18 cellular contexts compared by ENCODE assay signal in genomic region chr9:2966846-2967372, GRCh38.
"Had no signal": no experiment of that assay in that cellular context is flagged by ENCODE, and none has a peak within 500 bp of the region (broad histone marks: within the 10 kb centered on the region; RNA-seq: fewer than 3 reads in every experiment).

No MANE protein-coding gene starts in this region.

- H3K4me1 ChIP-seq: right atrium auricular region, tibial artery, vagina had no signal

- H3K4me1 Mint-ChIP-seq: activated CD4-positive, alpha-beta T cell treated with anti-CD3 and anti-CD28 coated beads for 36 hours; activated naive CD8-positive, alpha-beta T cell treated with anti-CD3 and anti-CD28 coated beads for 36 hours; central memory CD8-positive, alpha-beta T cell; stimulated activated naive B cell treated with anti-CD40 and anti-IgM and Interleukin-4, amounts not matched to agents 10 μg/mL and 1 μg/mL and 100 μg/mL, for 72 hours had no signal

- H3K36me3 ChIP-seq: brain microvascular endothelial cell, esophagus muscularis mucosa, right atrium auricular region, tibial artery, vagina had no signal

- H3K4me3 ChIP-seq: coronary artery, esophagus muscularis mucosa, right atrium auricular region, skin epidermis, tibial artery, vagina had no signal

- H3K9me3 ChIP-seq: vagina had no signal

- DNase-seq: activated CD4-positive, alpha-beta T cell treated with anti-CD3 and anti-CD28 coated beads for 36 hours; activated CD8-positive, alpha-beta memory T cell treated with anti-CD3 and anti-CD28 coated beads, Interleukin-2, amount 50 U/mL, for 4 hours; activated CD8-positive, alpha-beta T cell treated with anti-CD3 and anti-CD28 coated beads for 36 hours; activated gamma-delta T cell treated with Interleukin-2 at 50 U/mL for 16 hours; activated naive CD8-positive, alpha-beta T cell treated with anti-CD3 and anti-CD28 coated beads for 36 hours; brain microvascular endothelial cell; midbrain; stimulated activated CD4-positive, alpha-beta T cell treated with anti-CD3 and anti-CD28 coated beads, Interleukin-15, amount 100 ng/mL, for 24 hours; stimulated activated CD4-positive, alpha-beta T cell treated with anti-CD3 and anti-CD28 coated beads, Interleukin-4, amount 100 ng/mL, for 1 hour; stimulated activated naive B cell treated with anti-CD40 and anti-IgM and Interleukin-4, amounts not matched to agents 10 μg/mL and 1 μg/mL and 100 μg/mL, for 72 hours; T-helper 2 cell; tibial artery had no signal

- H3K27ac Mint-ChIP-seq: activated CD4-positive, alpha-beta T cell treated with anti-CD3 and anti-CD28 coated beads for 36 hours; activated CD8-positive, alpha-beta T cell treated with anti-CD3 and anti-CD28 coated beads for 36 hours; activated naive CD8-positive, alpha-beta T cell treated with anti-CD3 and anti-CD28 coated beads for 36 hours; stimulated activated naive B cell treated with anti-CD40 and anti-IgM and Interleukin-4, amounts not matched to agents 10 μg/mL and 1 μg/mL and 100 μg/mL, for 72 hours had no signal

- H3K27me3 ChIP-seq: brain microvascular endothelial cell, esophagus muscularis mucosa, right atrium auricular region, tibial artery, vagina had no signal

- H3K9me3 Mint-ChIP-seq: central memory CD8-positive, alpha-beta T cell had no signal

- H3K36me3 Mint-ChIP-seq: activated naive CD8-positive, alpha-beta T cell treated with anti-CD3 and anti-CD28 coated beads for 36 hours; stimulated activated naive B cell treated with anti-CD40 and anti-IgM and Interleukin-4, amounts not matched to agents 10 μg/mL and 1 μg/mL and 100 μg/mL, for 72 hours had no signal

- ATAC-seq: activated CD4-positive, alpha-beta T cell treated with anti-CD3 and anti-CD28 coated beads for 36 hours; activated CD8-positive, alpha-beta T cell treated with anti-CD3 and anti-CD28 coated beads for 36 hours; stimulated activated naive B cell treated with anti-CD40 and anti-IgM and Interleukin-4, amounts not matched to agents 10 μg/mL and 1 μg/mL and 100 μg/mL, for 72 hours had no signal

- H3K4me3 Mint-ChIP-seq: activated CD4-positive, alpha-beta T cell treated with anti-CD3 and anti-CD28 coated beads for 36 hours; activated CD8-positive, alpha-beta T cell treated with anti-CD3 and anti-CD28 coated beads for 36 hours; activated naive CD8-positive, alpha-beta T cell treated with anti-CD3 and anti-CD28 coated beads for 36 hours; central memory CD8-positive, alpha-beta T cell; stimulated activated naive B cell treated with anti-CD40 and anti-IgM and Interleukin-4, amounts not matched to agents 10 μg/mL and 1 μg/mL and 100 μg/mL, for 72 hours had no signal

- H3K27ac ChIP-seq: brain microvascular endothelial cell, coronary artery, esophagus muscularis mucosa, right atrium auricular region, skin epidermis, tibial artery, vagina had no signal

- H3K27me3 Mint-ChIP-seq: stimulated activated naive B cell treated with anti-CD40 and anti-IgM and Interleukin-4, amounts not matched to agents 10 μg/mL and 1 μg/mL and 100 μg/mL, for 72 hours had no signal
